ENCODE assay signal across 9 cellular contexts in genomic region chr1:185681034-185681633, GRCh38. TPM values are rescaled to one million over a fixed set of nuclear protein-coding genes. Genes with fewer than 3 reads are reported as not detected.
DNase-seq lines count a peak whose midpoint lies in the region; ATAC-seq lines count a peak whose summit lies in the region.
"Had no signal": no experiment of that assay in that cellular context is flagged by ENCODE, and none has a peak within 500 bp of the region (broad histone marks: within the 10 kb centered on the region; RNA-seq: fewer than 3 reads in every experiment).

No MANE protein-coding gene starts in this region.

- peak; percentile 90 for ATAC-seq in GM21723 (IDR thresholded peaks at IDR 0.05; ENCODE audit: unreplicated experiment)
- peak; percentile 49 for ATAC-seq in esophagus mucosa
- peak in 1 of 2 donors; percentile 71 for ATAC-seq in natural killer cell treated with Interleukin-12 subunit alpha and Interleukin-12 subunit beta and Interleukin-15 and Interleukin-18, amount 100 ng/mL, for 72 hours
- no peak for ATAC-seq in HG03460 (IDR thresholded peaks at IDR 0.05; ENCODE audit: unreplicated experiment)

- H3K27ac Mint-ChIP-seq in natural killer cell treated with Interleukin-12 subunit alpha and Interleukin-12 subunit beta and Interleukin-15 and Interleukin-18, amount 100 ng/mL, for 72 hours, result peak overlapping the region in 1 of 2 donors; percentile 67
- H3K27ac Mint-ChIP-seq: activated naive CD4-positive, alpha-beta T cell treated with anti-CD3 and anti-CD28 coated beads, Interleukin-2, amount 50 U/mL, for 24 hours had no signal

- peaks cover 5 to 7% of the 10 kb centered on the region in 2 donors for H3K27me3 Mint-ChIP-seq in natural killer cell treated with Interleukin-12 subunit alpha and Interleukin-12 subunit beta and Interleukin-15 and Interleukin-18, amount 100 ng/mL, for 72 hours
- H3K27me3 Mint-ChIP-seq: activated naive CD4-positive, alpha-beta T cell treated with anti-CD3 and anti-CD28 coated beads, Interleukin-2, amount 50 U/mL, for 24 hours had no signal

- DNase-seq in SIG-M5 treated with dmso at 0.1 percent for 504 hours (lab: John Stamatoyannopoulos, UW; ENCODE audit: unreplicated experiment), result peak; percentile 78
- DNase-seq in SIG-M5 (lab: John Stamatoyannopoulos, UW), result no peak
- peak; percentile 46 for DNase-seq in MV-4-11 (lab: John Stamatoyannopoulos, UW)
- peak; percentile 50 for DNase-seq in RPMI7951 (ENCODE audit: low read depth)
- no peak for DNase-seq in natural killer cell treated with Interleukin-12 subunit alpha and Interleukin-12 subunit beta and Interleukin-15 and Interleukin-18, amount 100 ng/mL, for 72 hours (ENCODE audit: low spot score)

- peaks cover 18 to 19% of the 10 kb centered on the region in 2 donors for H3K4me1 Mint-ChIP-seq in natural killer cell treated with Interleukin-12 subunit alpha and Interleukin-12 subunit beta and Interleukin-15 and Interleukin-18, amount 100 ng/mL, for 72 hours (ENCODE audit: low read depth in 2 of 2)

- H3K4me3 Mint-ChIP-seq in natural killer cell treated with Interleukin-12 subunit alpha and Interleukin-12 subunit beta and Interleukin-15 and Interleukin-18, amount 100 ng/mL, for 72 hours, result peak overlapping the region; percentile 55
- H3K4me3 Mint-ChIP-seq: activated naive CD4-positive, alpha-beta T cell treated with anti-CD3 and anti-CD28 coated beads, Interleukin-2, amount 50 U/mL, for 24 hours had no signal

- no peaks in the 10 kb centered on the region for H3K9me3 Mint-ChIP-seq in natural killer cell treated with Interleukin-12 subunit alpha and Interleukin-12 subunit beta and Interleukin-15 and Interleukin-18, amount 100 ng/mL, for 72 hours
- H3K9me3 Mint-ChIP-seq: activated naive CD4-positive, alpha-beta T cell treated with anti-CD3 and anti-CD28 coated beads, Interleukin-2, amount 50 U/mL, for 24 hours had no signal

- no peaks in the 10 kb centered on the region for H3K36me3 Mint-ChIP-seq in natural killer cell treated with Interleukin-12 subunit alpha and Interleukin-12 subunit beta and Interleukin-15 and Interleukin-18, amount 100 ng/mL, for 72 hours
- H3K36me3 Mint-ChIP-seq: activated naive CD4-positive, alpha-beta T cell treated with anti-CD3 and anti-CD28 coated beads, Interleukin-2, amount 50 U/mL, for 24 hours had no signal

RNA-seq across cellular contexts. Expression of gene HMCN1, which starts 53.1 kb away (rescaled TPM):
- total RNA-seq in RPMI7951 (2014; rRNA removed; shearing (Covaris generic)), result 2.8 and 4.9 TPM in 2 replicates
- 1.9 TPM for total RNA-seq in esophagus mucosa
- 1 to 10 TPM; 1.1 to 1.4 TPM for total RNA-seq in natural killer cell treated with Interleukin-12 subunit alpha and Interleukin-12 subunit beta and Interleukin-15 and Interleukin-18, amount 100 ng/mL, for 72 hours

Comparison
In these comparisons a context has a peak if more than half of its experiments do, and no peak if none do; other contexts are left out.
1. DNase-seq: peak in SIG-M5 treated with dmso at 0.1 percent for 504 hours (single experiment), MV-4-11 (single experiment) and RPMI7951 (single experiment); none in SIG-M5 (single experiment) and natural killer cell treated with Interleukin-12 subunit alpha and Interleukin-12 subunit beta and Interleukin-15 and Interleukin-18, amount 100 ng/mL, for 72 hours (single experiment).